In genomic region chr19:14058182-14059092, GRCh38 we compare ENCODE assay signal across 1 cellular context.
TF ChIP-seq lines count a peak whose summit lies in the region.

No MANE protein-coding gene starts in this region.

TF ChIP-seq in GM23338, 12 proteins besides CTCF, POLR2A, EP300 and RAD21 (continued from another document):
- no peak for TF ChIP-seq ZNF462 (CRISPR knock-in tag; IDR thresholded peaks at IDR 0.05)
- no peak for TF ChIP-seq ZNF114 (CRISPR knock-in tag; IDR thresholded peaks at IDR 0.05)
- TF ChIP-seq CREB1 (CRISPR knock-in tag; IDR thresholded peaks at IDR 0.05; ENCODE audit: low read depth): no peak
- TF ChIP-seq NANOG (IDR thresholded peaks at IDR 0.05; ENCODE audit: borderline replicate concordance): no peak
- no peak for TF ChIP-seq EZH2 (IDR thresholded peaks at IDR 0.05; ENCODE audit: low read depth, unreplicated experiment)
- TF ChIP-seq ETS1 (IDR thresholded peaks at IDR 0.05): no peak
- no peak for TF ChIP-seq JUNB (IDR thresholded peaks at IDR 0.05; ENCODE audit: unreplicated experiment)
